9 cellular contexts compared by ENCODE assay signal in the genomic region with DNA sequence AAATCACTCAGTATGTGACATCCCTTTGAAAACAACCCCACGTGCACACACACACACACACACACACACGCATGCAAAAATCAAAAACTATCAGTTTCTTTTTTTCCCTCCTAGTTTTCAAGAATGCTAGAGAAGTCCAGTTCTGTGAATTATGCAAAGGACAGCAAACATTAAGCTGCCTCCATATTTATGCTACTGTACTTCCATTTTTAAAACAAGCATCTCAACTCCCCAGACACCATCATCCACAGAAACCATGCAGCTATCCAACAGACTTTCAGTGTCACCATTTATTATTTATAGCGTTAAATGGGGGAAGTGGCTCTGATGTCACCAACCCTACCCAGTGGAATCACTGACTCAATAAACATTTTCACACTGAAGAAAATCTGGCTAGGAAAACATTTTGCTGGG. TPM values are rescaled to one million over a fixed set of nuclear protein-coding genes. Genes with fewer than 3 reads are reported as not detected.
DNase-seq lines count a peak whose midpoint lies in the region; ATAC-seq, FAIRE-seq and TF ChIP-seq lines count a peak whose summit lies in the region.
"Had no signal": no experiment of that assay in that cellular context is flagged by ENCODE, and none has a peak within 500 bp of the region (broad histone marks: within the 10 kb centered on the region; RNA-seq: fewer than 3 reads in every experiment).

No MANE protein-coding gene starts in this region.

- no peak overlapping the region for H3K27ac ChIP-seq in PC-9

- peaks cover 13% of the 10 kb centered on the region; the same call in 1 of the 2 replicates for H3F3A ChIP-seq in PC-9 (ENCODE audit: insufficient read depth, low read depth)

- POLR2A ChIA-PET in PC-9 (lab: Charles Lee; ENCODE audit: unreplicated experiment), result no interaction called here

- H3K9me2 ChIP-seq in PC-9 (ENCODE audit: insufficient read depth), result no peaks in the 10 kb centered on the region

- H3K36me3 Mint-ChIP-seq in natural killer cell, result no peaks in the 10 kb centered on the region

- intact Hi-C loops in PC-9 (cut with micrococcal nuclease; ENCODE audit: unreplicated experiment), result loop anchor here (5.0 kb wide), 1 partner anchor 277 kb away; a partner anchor contains a TSS
- intact Hi-C loops in natural killer cell (cut with micrococcal nuclease), result loop anchor here (5.0 kb wide), 2 partner anchors 48 to 182 kb away; a partner anchor contains a TSS

- H3K36me3 ChIP-seq in PC-9 (ENCODE audit: low read depth), result peaks cover 9% of the 10 kb centered on the region; the same call in 1 of the 2 replicates

- no peak for DNase-seq in GM12891 (ENCODE audit: insufficient read length, low spot score)
- no peak for DNase-seq in PC-9
- DNase-seq in choroid plexus epithelial cell (ENCODE audit: low read depth), result no peak
- DNase-seq in natural killer cell, result no peak
- DNase-seq in 8988T, result no peak
- no peak for DNase-seq in HuH-7.5 (ENCODE audit: low spot score)

- peak overlapping the region; percentile 89 for H3K4me2 ChIP-seq in PC-9

- ATAC-seq in natural killer cell (no peak), GM18868 (IDR thresholded peaks at IDR 0.05; ENCODE audit: unreplicated experiment) (no peak), HG03521 (IDR thresholded peaks at IDR 0.05; ENCODE audit: unreplicated experiment) (no peak)

- FAIRE-seq in GM12891 (lab: Jason Lieb, UNC), result peak; percentile 35
- FAIRE-seq: TTC549 had no signal

- H2AFZ ChIP-seq in PC-9, result no peak overlapping the region

- BruUV-seq in PC-9 (replicated peaks; lab: Mats Ljungman, UMichigan), result no TSS peak

- no peaks in the 10 kb centered on the region for H3K27me3 ChIP-seq in PC-9 (ENCODE audit: insufficient read depth, low read depth)

- CTCF ChIA-PET in PC-9 (lab: Charles Lee), result interaction anchor here (0.7 kb wide), 1 partner anchor 92 kb away, joined by 3 read pairs; no protein-coding TSS in a partner anchor

- peak overlapping the region; percentile 100 for H3K4me3 Mint-ChIP-seq in natural killer cell

- peaks cover 76% of the 10 kb centered on the region for H3K79me2 ChIP-seq in PC-9 (ENCODE audit: low read depth)

- H3K27me3 Mint-ChIP-seq in natural killer cell (ENCODE audit: low read depth in 2 of 2), result no peaks in the 10 kb centered on the region

- H4K20me1 ChIP-seq in PC-9 (ENCODE audit: insufficient read depth), result peaks cover 39% of the 10 kb centered on the region

- H3K4me1 Mint-ChIP-seq in natural killer cell, result peaks cover 61 to 70% of the 10 kb centered on the region in 2 donors

- peaks cover 29% of the 10 kb centered on the region for H3K4me1 ChIP-seq in PC-9 (replicated peaks; ENCODE audit: insufficient read depth)

- H3K9me3 Mint-ChIP-seq in natural killer cell, result no peaks in the 10 kb centered on the region

- H3K27ac Mint-ChIP-seq in natural killer cell, result peak overlapping the region; percentile 98 to 100

- TF ChIP-seq POLR2A in GM12891 (IDR thresholded peaks at IDR 0.05; ENCODE audit: low read depth, low read length), result no peak

- H3K9me3 ChIP-seq in PC-9 (ENCODE audit: insufficient read depth, low read depth), result no peaks in the 10 kb centered on the region

- peak overlapping the region; percentile 86 for H3K4me3 ChIP-seq in PC-9
- H3K4me3 ChIP-seq in choroid plexus epithelial cell (ENCODE audit: low read depth, low read length), result peak overlapping the region; percentile 85

- TF ChIP-seq CTCF in PC-9 (conservative IDR thresholded peaks at IDR 0.05) (no peak), choroid plexus epithelial cell (conservative IDR thresholded peaks at IDR 0.05; ENCODE audit: low read depth, low read length) (no peak), natural killer cell (IDR thresholded peaks at IDR 0.05) (no peak)

TF ChIP-seq in GM12891, 5 proteins besides CTCF, POLR2A, EP300 and RAD21:
- TF ChIP-seq PAX5 (IDR thresholded peaks at IDR 0.05; ENCODE audit: insufficient read depth, low read length, severe bottlenecking) (no peak), TAF1 (IDR thresholded peaks at IDR 0.05; ENCODE audit: low read depth, low read length) (no peak), SPI1 (IDR thresholded peaks at IDR 0.05; ENCODE audit: low read depth, low read length) (peak; percentile 54), POU2F2 (IDR thresholded peaks at IDR 0.05; ENCODE audit: low read depth, low read length) (no peak), POLR2AphosphoS5 (IDR thresholded peaks at IDR 0.05; ENCODE audit: low read depth, low read length) (no peak)

RNA-seq across cellular contexts. Expression of a gene that starts 1.6 kb away (rescaled TPM):
- 17.4 TPM for polyA plus RNA-seq in GM12891 (2012; ENCODE audit: low read depth, missing spikeins)
- total RNA-seq in PC-9 (2021) (54.8 and 58.7 TPM in 2 replicates), natural killer cell (10 to 100 TPM; 26.7 to 40.3 (median 39.5) TPM)
